ENCODE assay signal across 1 cellular context in genomic region chr4:183503497-183504063, GRCh38.
TF ChIP-seq lines count a peak whose summit lies in the region.

No MANE protein-coding gene starts in this region.

TF ChIP-seq in HepG2, 621 proteins besides CTCF, POLR2A, EP300 and RAD21 (continued from another document):
- TF ChIP-seq KAT8 (CRISPR knock-in tag; IDR thresholded peaks at IDR 0.05) (0 out of 2 replicates have a peak, but pooled peaks have one; percentile 17), FIP1L1 (IDR thresholded peaks at IDR 0.05; ENCODE audit: borderline replicate concordance, insufficient read depth, low read depth, low read length) (no peak), NAIF1 (CRISPR knock-in tag; IDR thresholded peaks at IDR 0.05; ENCODE audit: borderline replicate concordance) (no peak), PTBP1 (IDR thresholded peaks at IDR 0.05; ENCODE audit: low read depth, low read length, poor library complexity, severe bottlenecking) (no peak), FOXA3 (CRISPR knock-in tag; IDR thresholded peaks at IDR 0.05) (peak; percentile 69), ZNF777 (CRISPR knock-in tag; IDR thresholded peaks at IDR 0.05) (no peak), ASH2L (IDR thresholded peaks at IDR 0.05; ENCODE audit: insufficient read length, low read depth, low read length) (peak; percentile 10)
